16 cellular contexts compared by ENCODE assay signal in genomic region chr1:211612786-211613107, GRCh38. TPM values are rescaled to one million over a fixed set of nuclear protein-coding genes. Genes with fewer than 3 reads are reported as not detected.
DNase-seq lines count a peak whose midpoint lies in the region; ATAC-seq and TF ChIP-seq lines count a peak whose summit lies in the region.
"Had no signal": no experiment of that assay in that cellular context is flagged by ENCODE, and none has a peak within 500 bp of the region (broad histone marks: within the 10 kb centered on the region; RNA-seq: fewer than 3 reads in every experiment).

No MANE protein-coding gene starts in this region.

- no peak overlapping the region for H3K27ac Mint-ChIP-seq in CD8-positive, alpha-beta memory T cell
- H3K27ac Mint-ChIP-seq: activated CD4-positive, alpha-beta T cell treated with anti-CD3 and anti-CD28 coated beads for 36 hours; neural progenitor cell; T-helper 17 cell had no signal

- H3K4me1 ChIP-seq in CD8-positive, alpha-beta memory T cell (ENCODE audit: insufficient read depth, low read length), result no peaks in the 10 kb centered on the region
- H3K4me1 ChIP-seq in PC-9 (replicated peaks; ENCODE audit: insufficient read depth) (peaks cover 24% of the 10 kb centered on the region), esophagus squamous epithelium (peaks cover 15 to 54% (median 21%) of the 10 kb centered on the region in 3 donors), sigmoid colon (peaks cover 0 to 39% (median 31%) of the 10 kb centered on the region in 4 donors)
- no peaks in the 10 kb centered on the region for H3K4me1 ChIP-seq in effector memory CD4-positive, alpha-beta T cell (ENCODE audit: control insufficient read depth, insufficient read depth, low read length, poor library complexity, severe bottlenecking)

- no peak for DNase-seq in CD8-positive, alpha-beta memory T cell
- DNase-seq in PC-9, result no peak
- no peak for DNase-seq in esophagus squamous epithelium (lab: John Stamatoyannopoulos, UW)
- DNase-seq in sigmoid colon, result no peak
- no peak for DNase-seq in SKM-1 treated with dmso at 0.1 percent for 144 hours (lab: John Stamatoyannopoulos, UW; ENCODE audit: unreplicated experiment)
- no peak for DNase-seq in NCI-H446 treated with DMSO at 0.1 percent for 48 hours (lab: John Stamatoyannopoulos, UW)
- no peak for DNase-seq in effector memory CD4-positive, alpha-beta T cell
- DNase-seq: activated CD4-positive, alpha-beta T cell treated with anti-CD3 and anti-CD28 coated beads for 36 hours; DMS79; NCI-H187 treated with DMSO at 0.1 percent for 48 hours; NCI-H524 treated with DMSO at 0.1 percent for 48 hours; T-helper 17 cell had no signal

- H3K79me2 ChIP-seq in PC-9 (ENCODE audit: low read depth), result no peaks in the 10 kb centered on the region

- H3F3A ChIP-seq in PC-9 (ENCODE audit: insufficient read depth, low read depth), result peaks cover 29% of the 10 kb centered on the region; the same call in 1 of the 2 replicates

- peaks cover 0 to 4% (median 3%) of the 10 kb centered on the region in 3 donors for H3K4me1 Mint-ChIP-seq in CD8-positive, alpha-beta memory T cell
- H3K4me1 Mint-ChIP-seq: activated CD4-positive, alpha-beta T cell treated with anti-CD3 and anti-CD28 coated beads for 36 hours had no signal

- ATAC-seq in HG02798 (IDR thresholded peaks at IDR 0.05; ENCODE audit: poor library complexity, unreplicated experiment), result no peak
- ATAC-seq: activated CD4-positive, alpha-beta T cell treated with anti-CD3 and anti-CD28 coated beads for 36 hours had no signal

- no peaks in the 10 kb centered on the region for H3K9me2 ChIP-seq in PC-9 (ENCODE audit: insufficient read depth)

- no peak for TF ChIP-seq CTCF in PC-9 (conservative IDR thresholded peaks at IDR 0.05)
- no peak for TF ChIP-seq CTCF in esophagus squamous epithelium (IDR thresholded peaks at IDR 0.05)
- TF ChIP-seq CTCF in sigmoid colon (IDR thresholded peaks at IDR 0.05), result no peak

- H4K20me1 ChIP-seq in PC-9 (ENCODE audit: insufficient read depth), result no peaks in the 10 kb centered on the region

- POLR2A ChIA-PET in CD8-positive, alpha-beta memory T cell (lab: Charles Lee), result no interaction called here
- POLR2A ChIA-PET in PC-9 (lab: Charles Lee; ENCODE audit: unreplicated experiment), result interaction anchor here (0.5 to 0.7 kb wide), 2 partner anchors 36 to 97 kb away, joined by 3 to 21 read pairs; no protein-coding TSS in a partner anchor

- CTCF ChIA-PET in CD8-positive, alpha-beta memory T cell (lab: Charles Lee), result interaction anchor here (1.3 kb wide), 1 partner anchor 9 kb away, joined by 4 read pairs; no protein-coding TSS in a partner anchor
- CTCF ChIA-PET in PC-9 (lab: Charles Lee), result interaction anchor here (0.6 kb wide), 1 partner anchor 19 kb away, joined by 3 read pairs; no protein-coding TSS in a partner anchor

- TF ChIP-seq EP300 in sigmoid colon (IDR thresholded peaks at IDR 0.05), result no peak

- peaks cover 0 to 2% of the 10 kb centered on the region in 2 donors for H3K27me3 Mint-ChIP-seq in CD8-positive, alpha-beta memory T cell
- H3K27me3 Mint-ChIP-seq: activated CD4-positive, alpha-beta T cell treated with anti-CD3 and anti-CD28 coated beads for 36 hours; T-helper 17 cell had no signal

- no peaks in the 10 kb centered on the region for H3K27me3 ChIP-seq in CD8-positive, alpha-beta memory T cell (ENCODE audit: insufficient read depth, low read length, poor library complexity, severe bottlenecking)
- H3K27me3 ChIP-seq in PC-9 (ENCODE audit: insufficient read depth, low read depth) (no peaks in the 10 kb centered on the region), esophagus squamous epithelium (no peaks in the 10 kb centered on the region), sigmoid colon (no peaks in the 10 kb centered on the region)
- no peaks in the 10 kb centered on the region for H3K27me3 ChIP-seq in effector memory CD4-positive, alpha-beta T cell (replicated peaks; ENCODE audit: control insufficient read depth, insufficient read depth, low read length, poor library complexity, severe bottlenecking)
- H3K27me3 ChIP-seq: BE2C, neural progenitor cell had no signal

- peak overlapping the region; percentile 38 for H3K4me2 ChIP-seq in PC-9
- H3K4me2 ChIP-seq: neural progenitor cell had no signal

- H2AFZ ChIP-seq in PC-9, result peak overlapping the region; percentile 61; the same call in 1 of the 2 replicates
- H2AFZ ChIP-seq: neural progenitor cell had no signal

- 79 to 87% methylated on average over 4 to 5 of the region's 6 CpGs for WGBS in esophagus squamous epithelium, 2 donors
- 89 to 92% methylated on average over 6 of the region's 6 CpGs for WGBS in sigmoid colon, 2 donors

- no peaks in the 10 kb centered on the region for H3K36me3 ChIP-seq in CD8-positive, alpha-beta memory T cell (ENCODE audit: insufficient read depth, low read length)
- H3K36me3 ChIP-seq in PC-9 (ENCODE audit: low read depth), result no peaks in the 10 kb centered on the region
- no peaks in the 10 kb centered on the region for H3K36me3 ChIP-seq in esophagus squamous epithelium
- H3K36me3 ChIP-seq in sigmoid colon, result no peaks in the 10 kb centered on the region
- no peaks in the 10 kb centered on the region for H3K36me3 ChIP-seq in effector memory CD4-positive, alpha-beta T cell (ENCODE audit: control insufficient read depth, insufficient read depth, low read length)
- H3K36me3 ChIP-seq: BE2C, neural progenitor cell had no signal

- H3K36me3 Mint-ChIP-seq in CD8-positive, alpha-beta memory T cell, result no peaks in the 10 kb centered on the region
- H3K36me3 Mint-ChIP-seq: activated naive CD4-positive, alpha-beta T cell treated with anti-CD3 and anti-CD28 coated beads, Interleukin-2, amount 50 U/mL, for 72 hours; neural progenitor cell had no signal

- no peak overlapping the region for H3K4me3 ChIP-seq in CD8-positive, alpha-beta memory T cell (ENCODE audit: low read length)
- H3K4me3 ChIP-seq in PC-9, result no peak overlapping the region
- H3K4me3 ChIP-seq in esophagus squamous epithelium, result no peak overlapping the region
- H3K4me3 ChIP-seq in sigmoid colon, result no peak overlapping the region
- no peak overlapping the region for H3K4me3 ChIP-seq in effector memory CD4-positive, alpha-beta T cell (ENCODE audit: insufficient read depth, low read depth, low read length, poor library complexity, severe bottlenecking)
- H3K4me3 ChIP-seq: neural progenitor cell had no signal

- no TSS peak for BruUV-seq in PC-9 (replicated peaks; lab: Mats Ljungman, UMichigan)

- H3K27ac ChIP-seq in CD8-positive, alpha-beta memory T cell (ENCODE audit: low read depth, low read length), result peak overlapping the region; percentile 61
- H3K27ac ChIP-seq in PC-9 (peak overlapping the region; percentile 71), esophagus squamous epithelium (peak overlapping the region; percentile 30 to 81 (median 64)), sigmoid colon (peak overlapping the region; percentile 41 to 78 (median 70))
- H3K27ac ChIP-seq in effector memory CD4-positive, alpha-beta T cell (ENCODE audit: insufficient read depth, low read length, poor library complexity, severe bottlenecking), result no peak overlapping the region
- H3K27ac ChIP-seq: neural progenitor cell had no signal

- TF ChIP-seq POLR2A in esophagus squamous epithelium (IDR thresholded peaks at IDR 0.05) (no peak), sigmoid colon (IDR thresholded peaks at IDR 0.05) (no peak)

- intact Hi-C loops in PC-9 (cut with micrococcal nuclease; ENCODE audit: unreplicated experiment), result loop anchor here (1.0 kb wide), 1 partner anchor 33 kb away; the partner anchor contains the start of gene SLC30A1
- intact Hi-C loops in esophagus squamous epithelium (cut with DNase I), result no loop called here
- intact Hi-C loops in sigmoid colon (cut with DNase I), result loop anchor here (2.0 kb wide), 1 partner anchor 34 kb away; the partner anchor contains the start of gene SLC30A1

- no peak overlapping the region for H3K4me3 Mint-ChIP-seq in CD8-positive, alpha-beta memory T cell
- H3K4me3 Mint-ChIP-seq: activated CD4-positive, alpha-beta T cell treated with anti-CD3 and anti-CD28 coated beads for 36 hours; neural progenitor cell; T-helper 17 cell had no signal

- no peaks in the 10 kb centered on the region for H3K9me3 ChIP-seq in CD8-positive, alpha-beta memory T cell (ENCODE audit: low read length)
- no peaks in the 10 kb centered on the region for H3K9me3 ChIP-seq in PC-9 (ENCODE audit: insufficient read depth, low read depth)
- H3K9me3 ChIP-seq in esophagus squamous epithelium, result no peaks in the 10 kb centered on the region
- no peaks in the 10 kb centered on the region for H3K9me3 ChIP-seq in sigmoid colon
- no peaks in the 10 kb centered on the region for H3K9me3 ChIP-seq in effector memory CD4-positive, alpha-beta T cell (ENCODE audit: control insufficient read depth, low read length)
- H3K9me3 ChIP-seq: BE2C had no signal

- no peaks in the 10 kb centered on the region for H3K9me3 Mint-ChIP-seq in CD8-positive, alpha-beta memory T cell
- H3K9me3 Mint-ChIP-seq: activated naive CD4-positive, alpha-beta T cell treated with anti-CD3 and anti-CD28 coated beads, Interleukin-2, amount 50 U/mL, for 72 hours; neural progenitor cell had no signal

RNA-seq across cellular contexts. Expression of gene SLC30A1, which starts 33.8 kb away (rescaled TPM):
- total RNA-seq in CD8-positive, alpha-beta memory T cell, result 10 to 100 TPM; 16.5 to 17.1 TPM
- polyA plus RNA-seq in CD8-positive, alpha-beta memory T cell, result 3.4 TPM
- total RNA-seq in PC-9 (2021) (26.8 and 27.6 TPM in 2 replicates), esophagus squamous epithelium (10 to 100 TPM in 2 of 4 donors, 1 to 10 TPM in 2; 8.3 to 12.4 (median 10.3) TPM), sigmoid colon (10 to 100 TPM in 2 of 4 donors, 1 to 10 TPM in 2; 7.9 to 11.8 (median 9.3) TPM)
- 1 to 10 TPM; 4.2 to 5.1 (median 4.3) TPM for polyA plus RNA-seq in sigmoid colon
